8 cellular contexts compared by ENCODE assay signal in the genomic region with DNA sequence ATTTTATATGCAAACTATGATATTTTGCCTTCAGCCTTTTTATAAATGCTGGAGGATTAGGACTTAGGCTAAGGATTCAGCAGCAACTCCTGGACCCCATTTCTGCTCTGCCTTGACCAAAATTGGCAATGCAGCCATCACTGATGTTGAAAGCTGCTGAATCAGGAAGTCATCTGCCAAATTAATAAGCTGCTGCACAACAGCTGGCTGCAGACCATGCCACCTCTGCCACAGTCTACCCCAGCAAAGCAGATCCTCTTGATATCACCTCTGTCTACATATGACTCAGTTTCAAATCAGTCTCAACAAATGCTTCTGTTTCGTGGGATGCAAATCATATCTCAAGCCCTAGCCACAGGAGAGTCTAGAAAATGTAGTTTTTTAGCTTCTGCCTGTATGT. TPM values are rescaled to one million over a fixed set of nuclear protein-coding genes. Genes with fewer than 3 reads are reported as not detected.
DNase-seq lines count a peak whose midpoint lies in the region; ATAC-seq and TF ChIP-seq lines count a peak whose summit lies in the region.

No MANE protein-coding gene starts in this region.

- POLR2A ChIA-PET in activated CD4-positive, alpha-beta T cell treated with anti-CD3 and anti-CD28 coated beads, Interleukin-2, amount 10 ng/mL, durations not matched to agents 7 days and 5 days (lab: Charles Lee), result interaction anchor here (0.7 kb wide), 1 partner anchor 33 kb away, joined by 3 read pairs; no protein-coding TSS in a partner anchor
- POLR2A ChIA-PET in WTC11 (lab: Charles Lee), result interaction anchor here (0.7 kb wide), 1 partner anchor 9 kb away, joined by 3 read pairs; no protein-coding TSS in a partner anchor

- CTCF ChIA-PET in activated CD4-positive, alpha-beta T cell treated with anti-CD3 and anti-CD28 coated beads, Interleukin-2, amount 10 ng/mL, durations not matched to agents 7 days and 5 days (lab: Charles Lee), result interaction anchor here (0.6 to 2.1 kb wide), 9 partner anchors 8 to 221 kb away, joined by 3 to 10 read pairs (median 4); no protein-coding TSS in a partner anchor
- CTCF ChIA-PET in WTC11 (lab: Charles Lee), result no interaction called here

- peak overlapping the region; percentile 99 for H3K27ac Mint-ChIP-seq in activated CD4-positive, alpha-beta T cell treated with anti-CD3 and anti-CD28 coated beads, Interleukin-2, amount 10 ng/mL, durations not matched to agents 7 days and 5 days
- H3K27ac Mint-ChIP-seq in WTC11, result no peak overlapping the region

- no peak for TF ChIP-seq CTCF in WTC11 (IDR thresholded peaks at IDR 0.05)

- H3K4me1 Mint-ChIP-seq in activated CD4-positive, alpha-beta T cell treated with anti-CD3 and anti-CD28 coated beads, Interleukin-2, amount 10 ng/mL, durations not matched to agents 7 days and 5 days, result peaks cover 77% of the 10 kb centered on the region
- peaks cover 17% of the 10 kb centered on the region for H3K4me1 Mint-ChIP-seq in WTC11

- H3K4me3 Mint-ChIP-seq in activated CD4-positive, alpha-beta T cell treated with anti-CD3 and anti-CD28 coated beads, Interleukin-2, amount 10 ng/mL, durations not matched to agents 7 days and 5 days, result peak overlapping the region; percentile 10
- no peak overlapping the region for H3K4me3 Mint-ChIP-seq in WTC11

- peak; percentile 57 for DNase-seq in stimulated activated naive CD4-positive, alpha-beta T cell treated with Interleukin-2 at 50 U/mL for 16 hours (lab: John Stamatoyannopoulos, UW)
- DNase-seq in stimulated activated naive CD4-positive, alpha-beta T cell (lab: John Stamatoyannopoulos, UW), result no peak
- peak; percentile 75 for DNase-seq in activated CD4-positive, alpha-beta T cell treated with anti-CD3 and anti-CD28 coated beads, Interleukin-2, amount 10 ng/mL, durations not matched to agents 7 days and 5 days
- peak; percentile 35 for DNase-seq in iris pigment epithelial cell (ENCODE audit: low read depth)
- DNase-seq in ecto neural progenitor cell (ENCODE audit: low spot score), result no peak
- DNase-seq in NCI-H1436 treated with DMSO at 0.1 percent for 48 hours (lab: John Stamatoyannopoulos, UW), result no peak
- DNase-seq in WTC11 (ENCODE audit: low spot score), result no peak

- H3K27me3 Mint-ChIP-seq in activated CD4-positive, alpha-beta T cell treated with anti-CD3 and anti-CD28 coated beads, Interleukin-2, amount 10 ng/mL, durations not matched to agents 7 days and 5 days, result no peaks in the 10 kb centered on the region
- no peaks in the 10 kb centered on the region for H3K27me3 Mint-ChIP-seq in WTC11 (ENCODE audit: low read depth)

- H3K9me3 Mint-ChIP-seq in activated CD4-positive, alpha-beta T cell treated with anti-CD3 and anti-CD28 coated beads, Interleukin-2, amount 10 ng/mL, durations not matched to agents 7 days and 5 days, result peaks cover 6% of the 10 kb centered on the region
- no peaks in the 10 kb centered on the region for H3K9me3 Mint-ChIP-seq in WTC11

- H3K36me3 Mint-ChIP-seq in activated CD4-positive, alpha-beta T cell treated with anti-CD3 and anti-CD28 coated beads, Interleukin-2, amount 10 ng/mL, durations not matched to agents 7 days and 5 days (ENCODE audit: low read depth), result peaks cover 25% of the 10 kb centered on the region
- H3K36me3 Mint-ChIP-seq in WTC11, result no peaks in the 10 kb centered on the region

- peak; percentile 56 for ATAC-seq in HG03378 (IDR thresholded peaks at IDR 0.05; ENCODE audit: unreplicated experiment)
- no peak for ATAC-seq in WTC11

TF ChIP-seq in WTC11, 78 proteins besides CTCF, POLR2A, EP300 and RAD21 (continues in another document):
- TF ChIP-seq ETV6 (CRISPR knock-in tag; IDR thresholded peaks at IDR 0.05), result no peak
- no peak for TF ChIP-seq NFE2L1 (CRISPR knock-in tag; IDR thresholded peaks at IDR 0.05)
- no peak for TF ChIP-seq ZNF138 (CRISPR knock-in tag; conservative IDR thresholded peaks at IDR 0.05)
- no peak for TF ChIP-seq IRF2 (CRISPR knock-in tag; IDR thresholded peaks at IDR 0.05; ENCODE audit: borderline replicate concordance, low read depth)
- TF ChIP-seq ZNF532 (CRISPR knock-in tag; IDR thresholded peaks at IDR 0.05; ENCODE audit: borderline replicate concordance), result no peak
- no peak for TF ChIP-seq MAX (CRISPR knock-in tag; IDR thresholded peaks at IDR 0.05)
- no peak for TF ChIP-seq ZNF512 (CRISPR knock-in tag; IDR thresholded peaks at IDR 0.05; ENCODE audit: borderline replicate concordance)
- TF ChIP-seq USF1 (CRISPR knock-in tag; IDR thresholded peaks at IDR 0.05), result no peak
- TF ChIP-seq CREM (CRISPR knock-in tag; IDR thresholded peaks at IDR 0.05), result no peak
- TF ChIP-seq, protein P1, sequence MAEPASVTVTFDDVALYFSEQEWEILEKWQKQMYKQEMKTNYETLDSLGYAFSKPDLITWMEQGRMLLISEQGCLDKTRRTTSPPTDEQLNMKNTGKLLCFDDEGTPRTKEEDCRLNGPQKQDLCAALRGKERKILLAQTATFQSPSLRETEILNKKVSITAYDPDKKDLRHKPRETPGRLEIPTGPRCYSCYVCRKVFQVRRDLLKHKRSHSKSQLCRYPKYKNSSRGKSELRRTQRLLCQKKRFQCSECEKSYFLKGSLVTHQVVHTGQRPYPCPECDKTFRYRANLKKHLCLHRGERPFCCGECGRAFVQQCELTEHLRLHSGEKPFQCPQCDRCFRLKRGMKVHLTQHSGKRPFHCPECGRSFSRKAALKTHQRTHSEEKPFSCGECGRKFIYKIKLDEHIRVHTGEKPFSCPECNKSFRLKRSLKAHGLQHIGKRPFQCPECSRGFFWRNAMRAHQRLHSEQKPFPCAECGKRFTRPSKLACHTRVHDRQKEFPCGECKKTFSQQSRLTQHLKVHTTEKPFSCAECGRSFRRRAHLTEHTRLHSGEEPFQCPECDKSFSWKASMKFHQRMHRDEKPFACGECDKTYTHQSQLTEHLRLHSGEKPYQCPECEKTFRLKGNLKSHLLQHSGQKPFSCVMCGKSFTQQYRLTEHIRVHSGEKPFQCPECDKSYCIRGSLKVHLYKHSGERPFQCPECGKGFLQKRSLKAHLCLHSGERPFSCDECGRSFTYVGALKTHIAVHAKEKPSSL (CRISPR knock-in tag; conservative IDR thresholded peaks at IDR 0.05), result no peak
- no peak for TF ChIP-seq CBFB (CRISPR knock-in tag; IDR thresholded peaks at IDR 0.05; ENCODE audit: low read depth)
- TF ChIP-seq ATF1 (CRISPR knock-in tag; IDR thresholded peaks at IDR 0.05), result no peak
- no peak for TF ChIP-seq NFATC4 (CRISPR knock-in tag; IDR thresholded peaks at IDR 0.05)

RNA-seq across cellular contexts. Expression of gene SOS1, which starts 7.1 kb away (rescaled TPM):
- 100 to 1,000 TPM; 204 to 209 TPM for total RNA-seq in activated CD4-positive, alpha-beta T cell treated with anti-CD3 and anti-CD28 coated beads, Interleukin-2, amount 10 ng/mL, durations not matched to agents 7 days and 5 days
- 28.4 to 33.9 TPM (median 28.7 TPM) in 3 replicates for total RNA-seq in WTC11 (2021)

Comparison
In these comparisons a context has a peak if more than half of its experiments do, and no peak if none do; other contexts are left out.
1. DNase-seq: peak in stimulated activated naive CD4-positive, alpha-beta T cell treated with Interleukin-2 at 50 U/mL for 16 hours (single experiment), activated CD4-positive, alpha-beta T cell treated with anti-CD3 and anti-CD28 coated beads, Interleukin-2, amount 10 ng/mL, durations not matched to agents 7 days and 5 days (single experiment) and iris pigment epithelial cell (single experiment); none in stimulated activated naive CD4-positive, alpha-beta T cell (0 of 6), ecto neural progenitor cell (single experiment), NCI-H1436 treated with DMSO at 0.1 percent for 48 hours (single experiment) and WTC11 (single experiment).